Comparison of ENCODE assay signal across 14 cellular contexts in genomic region chr2:154452471-154452870, GRCh38.
"Had no signal": no experiment of that assay in that cellular context is flagged by ENCODE, and none has a peak within 500 bp of the region (broad histone marks: within the 10 kb centered on the region; RNA-seq: fewer than 3 reads in every experiment).

No MANE protein-coding gene starts in this region.

- H3K27ac ChIP-seq: breast epithelium, heart left ventricle, psoas muscle, right lobe of liver, thyroid gland, uterus had no signal

- DNase-seq: activated CD4-positive, alpha-beta T cell treated with anti-CD3 and anti-CD28 coated beads for 1 hour; activated CD4-positive, alpha-beta T cell treated with anti-CD3 and anti-CD28 coated beads, Interleukin-2, amount 50 U/mL, for 48 hours; activated CD8-positive, alpha-beta memory T cell treated with anti-CD3 and anti-CD28 coated beads, Interleukin-2, amount 10 ng/mL, durations not matched to agents 7 days and 5 days; activated effector memory CD4-positive, alpha-beta T cell treated with anti-CD3 and anti-CD28 coated beads, Interleukin-2, amount 50 U/mL, for 16 hours; activated T-cell treated with anti-CD3 and anti-CD28 coated beads, Interleukin-2, amount 50 U/mL, for 24 hours; heart left ventricle; islet precursor cell; psoas muscle; right lobe of liver; thyroid gland; uterus had no signal

- ATAC-seq: activated CD8-positive, alpha-beta memory T cell treated with anti-CD3 and anti-CD28 coated beads, Interleukin-2, amount 10 ng/mL, durations not matched to agents 7 days and 5 days; natural killer cell treated with Interleukin-12 subunit alpha and Interleukin-12 subunit beta and Interleukin-15 and Interleukin-18, amount 100 ng/mL, for 72 hours; psoas muscle; stimulated activated effector memory CD8-positive, alpha-beta T cell treated with anti-CD3 and anti-CD28 coated beads, Interleukin-12 subunit alpha, Interleukin-12 subunit beta, amount 100 ng/mL, for 72 hours had no signal

- H3K4me3 ChIP-seq: breast epithelium, heart left ventricle, psoas muscle, right lobe of liver, thyroid gland, uterus had no signal

- H3K9me3 ChIP-seq: breast epithelium, heart left ventricle, psoas muscle, right lobe of liver, thyroid gland, uterus had no signal

- H3K27me3 ChIP-seq: breast epithelium, heart left ventricle, right lobe of liver, thyroid gland, uterus had no signal

- H3K36me3 ChIP-seq: breast epithelium, heart left ventricle, right lobe of liver, thyroid gland, uterus had no signal

- H3K4me1 ChIP-seq: breast epithelium, psoas muscle, thyroid gland, uterus had no signal
